ENCODE assay signal across 9 cellular contexts in genomic region chr1:2584822-2585317, GRCh38. TPM values are rescaled to one million over a fixed set of nuclear protein-coding genes. Genes with fewer than 3 reads are reported as not detected.
DNase-seq lines count a peak whose midpoint lies in the region; ATAC-seq and TF ChIP-seq lines count a peak whose summit lies in the region.
"Had no signal": no experiment of that assay in that cellular context is flagged by ENCODE, and none has a peak within 500 bp of the region (broad histone marks: within the 10 kb centered on the region; RNA-seq: fewer than 3 reads in every experiment).

No MANE protein-coding gene starts in this region.

- peak overlapping the region; percentile 80 for H3K4me2 ChIP-seq in OCI-LY1 (ENCODE audit: low read length)

- H3K9me3 ChIP-seq in OCI-LY1 (ENCODE audit: low read length), result no peaks in the 10 kb centered on the region

- H3K27me3 Mint-ChIP-seq in endothelial cell (ENCODE audit: unreplicated experiment) (peaks cover 13% of the 10 kb centered on the region), osteocyte (ENCODE audit: unreplicated experiment) (peaks cover 3% of the 10 kb centered on the region)

- H3K4me3 Mint-ChIP-seq in endothelial cell (ENCODE audit: unreplicated experiment) (peak overlapping the region; percentile 67), osteocyte (ENCODE audit: unreplicated experiment) (peak overlapping the region; percentile 85)

- no peaks in the 10 kb centered on the region for H3K36me3 Mint-ChIP-seq in endothelial cell (ENCODE audit: low read depth, unreplicated experiment)
- peaks cover 1% of the 10 kb centered on the region for H3K36me3 Mint-ChIP-seq in osteocyte (ENCODE audit: unreplicated experiment)

- TF ChIP-seq CTCF in C4-2B (conservative IDR thresholded peaks at IDR 0.05) (no peak), OCI-LY1 (IDR thresholded peaks at IDR 0.05; ENCODE audit: low read length) (no peak), endothelial cell (IDR thresholded peaks at IDR 0.05; ENCODE audit: unreplicated experiment) (no peak), osteocyte (IDR thresholded peaks at IDR 0.05) (no peak)

- no peaks in the 10 kb centered on the region for H3K36me3 ChIP-seq in OCI-LY1 (ENCODE audit: insufficient read depth, low read length)

- ATAC-seq in HG03095 (IDR thresholded peaks at IDR 0.05; ENCODE audit: unreplicated experiment) (no peak), HG02852 (IDR thresholded peaks at IDR 0.05; ENCODE audit: unreplicated experiment) (no peak)

- no peak overlapping the region for H2AFZ ChIP-seq in OCI-LY1 (ENCODE audit: low read length)

- no peak overlapping the region for H3K27ac Mint-ChIP-seq in endothelial cell (ENCODE audit: unreplicated experiment)
- no peak overlapping the region for H3K27ac Mint-ChIP-seq in osteocyte (ENCODE audit: unreplicated experiment)

- H3F3A ChIP-seq in OCI-LY1 (ENCODE audit: insufficient read depth, low read length), result no peaks in the 10 kb centered on the region

- DNase-seq in endothelial cell (ENCODE audit: low spot score), result no peak
- no peak for DNase-seq in osteocyte (ENCODE audit: extremely low spot score, unreplicated experiment)
- DNase-seq in HuH-7 (ENCODE audit: low spot score), result no peak
- DNase-seq in HK-2 (ENCODE audit: unreplicated experiment), result no peak

- H3K9me3 Mint-ChIP-seq in endothelial cell (ENCODE audit: unreplicated experiment) (no peaks in the 10 kb centered on the region), osteocyte (ENCODE audit: unreplicated experiment) (no peaks in the 10 kb centered on the region)

- H3K4me3 ChIP-seq in OCI-LY1 (ENCODE audit: low read depth, low read length, poor library complexity, severe bottlenecking), result peak overlapping the region; percentile 74

- peaks cover 21% of the 10 kb centered on the region for H3K4me1 Mint-ChIP-seq in endothelial cell (ENCODE audit: unreplicated experiment)
- peaks cover 15% of the 10 kb centered on the region for H3K4me1 Mint-ChIP-seq in osteocyte (ENCODE audit: unreplicated experiment)

- no peaks in the 10 kb centered on the region for H3K79me2 ChIP-seq in OCI-LY1 (ENCODE audit: insufficient read depth, low read length)

- H3K4me1 ChIP-seq in OCI-LY1 (ENCODE audit: insufficient read depth, low read length, severe bottlenecking), result peaks cover 18% of the 10 kb centered on the region

- H3K27me3 ChIP-seq in OCI-LY1 (ENCODE audit: insufficient read depth, low read length), result no peaks in the 10 kb centered on the region; the same call in 1 of the 2 replicates

- peak overlapping the region; percentile 78 for H3K9ac ChIP-seq in OCI-LY1 (ENCODE audit: low read length)

- no peaks in the 10 kb centered on the region for H4K20me1 ChIP-seq in OCI-LY1 (ENCODE audit: insufficient read depth, low read length)

- H3K27ac ChIP-seq in C4-2B (peak overlapping the region; percentile 83), OCI-LY1 (ENCODE audit: low read depth, low read length, poor library complexity, severe bottlenecking) (peak overlapping the region; percentile 16)

- no peaks in the 10 kb centered on the region for H3K9me2 ChIP-seq in OCI-LY1 (ENCODE audit: low read depth, low read length)

RNA-seq across cellular contexts. Expression of gene PRXL2B, which starts 1.7 kb away (rescaled TPM):
- 35.6 TPM for total RNA-seq in endothelial cell (ENCODE audit: unreplicated experiment)
- 24.0 and 24.8 TPM in 2 replicates for total RNA-seq in osteocyte

RNA-seq across cellular contexts. Expression of gene TNFRSF14, which starts 28.7 kb away (rescaled TPM):
- total RNA-seq in endothelial cell (ENCODE audit: unreplicated experiment), result 0.26 TPM
- total RNA-seq in osteocyte, result 6.5 TPM in 2 replicates

RNA-seq across cellular contexts. Expression of gene MMEL1, which starts 47.9 kb away (rescaled TPM):
- not detected for total RNA-seq in endothelial cell (ENCODE audit: unreplicated experiment)
- total RNA-seq in osteocyte, result not detected in 2 replicates

RNA-seq across cellular contexts. Expression of gene HES5, which starts 54.8 kb away (rescaled TPM):
- total RNA-seq in endothelial cell (ENCODE audit: unreplicated experiment), result not detected
- total RNA-seq in osteocyte, result 0.29 TPM in 1 of 2 replicates, not detected in the other
- total RNA-seq: lung microvascular endothelial cell had no signal

RNA-seq across cellular contexts. Expression of gene PANK4, which starts 58.5 kb away (rescaled TPM):
- total RNA-seq in endothelial cell (ENCODE audit: unreplicated experiment) (32.3 TPM), osteocyte (34.1 and 34.4 TPM in 2 replicates)
